In the genomic region with DNA sequence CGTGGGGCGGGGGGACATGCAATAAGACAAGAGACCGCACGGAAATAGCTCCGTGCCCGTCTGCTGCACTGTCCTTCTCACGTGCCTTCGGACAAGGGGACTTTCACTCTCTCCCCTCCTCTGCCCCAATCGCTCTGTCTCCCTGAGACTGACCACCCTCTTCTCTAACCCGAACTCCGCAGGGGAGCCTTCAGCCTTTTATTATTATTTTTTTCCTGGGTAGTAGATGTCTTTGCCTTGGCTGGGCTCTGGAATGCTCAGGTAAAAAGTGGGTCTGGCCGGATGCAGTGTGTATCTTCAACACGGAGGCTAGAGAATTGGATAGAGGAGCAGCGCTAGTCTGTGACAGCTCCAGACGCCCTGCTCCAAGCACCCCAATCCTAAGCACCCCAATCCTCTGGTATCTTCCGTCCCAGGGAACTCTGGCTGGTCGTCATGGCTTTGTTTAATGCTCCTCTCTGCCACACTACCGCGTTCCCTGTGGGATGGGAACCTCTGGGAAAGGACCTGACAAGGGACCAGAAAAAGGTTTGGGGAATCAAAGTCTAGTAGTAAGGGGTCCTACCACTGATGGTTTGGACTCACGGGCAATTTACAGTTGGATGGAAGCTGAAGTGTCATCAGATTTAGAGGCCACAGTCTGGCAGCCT, we compare ENCODE assay signal across 2 cellular contexts.
TF ChIP-seq lines count a peak whose summit lies in the region.

No MANE protein-coding gene starts in this region.

TF ChIP-seq in A549, 52 proteins besides CTCF, POLR2A, EP300 and RAD21:
- TF ChIP-seq CBX2 (IDR thresholded peaks at IDR 0.05; ENCODE audit: borderline replicate concordance, low read depth), result no peak
- no peak for TF ChIP-seq MAZ (IDR thresholded peaks at IDR 0.05; ENCODE audit: borderline replicate concordance, low read depth, low read length)
- no peak for TF ChIP-seq HEYL (CRISPR knock-in tag; IDR thresholded peaks at IDR 0.05)
- TF ChIP-seq KDM1A (IDR thresholded peaks at IDR 0.05; ENCODE audit: low read depth), result no peak
- TF ChIP-seq, protein P1, sequence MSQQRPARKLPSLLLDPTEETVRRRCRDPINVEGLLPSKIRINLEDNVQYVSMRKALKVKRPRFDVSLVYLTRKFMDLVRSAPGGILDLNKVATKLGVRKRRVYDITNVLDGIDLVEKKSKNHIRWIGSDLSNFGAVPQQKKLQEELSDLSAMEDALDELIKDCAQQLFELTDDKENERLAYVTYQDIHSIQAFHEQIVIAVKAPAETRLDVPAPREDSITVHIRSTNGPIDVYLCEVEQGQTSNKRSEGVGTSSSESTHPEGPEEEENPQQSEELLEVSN (IDR thresholded peaks at IDR 0.05; ENCODE audit: borderline replicate concordance, low read depth), result no peak
- TF ChIP-seq FOSL2 (IDR thresholded peaks at IDR 0.05), result no peak
- no peak for TF ChIP-seq FOSL2 (CRISPR knock-in tag; IDR thresholded peaks at IDR 0.05)
- no peak for TF ChIP-seq PHF8 (IDR thresholded peaks at IDR 0.05; ENCODE audit: borderline replicate concordance, low read depth)
- TF ChIP-seq, protein P2, sequence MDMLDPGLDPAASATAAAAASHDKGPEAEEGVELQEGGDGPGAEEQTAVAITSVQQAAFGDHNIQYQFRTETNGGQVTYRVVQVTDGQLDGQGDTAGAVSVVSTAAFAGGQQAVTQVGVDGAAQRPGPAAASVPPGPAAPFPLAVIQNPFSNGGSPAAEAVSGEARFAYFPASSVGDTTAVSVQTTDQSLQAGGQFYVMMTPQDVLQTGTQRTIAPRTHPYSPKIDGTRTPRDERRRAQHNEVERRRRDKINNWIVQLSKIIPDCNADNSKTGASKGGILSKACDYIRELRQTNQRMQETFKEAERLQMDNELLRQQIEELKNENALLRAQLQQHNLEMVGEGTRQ (IDR thresholded peaks at IDR 0.05), result no peak
- TF ChIP-seq CBX8 (IDR thresholded peaks at IDR 0.05), result no peak
- TF ChIP-seq, protein P3, sequence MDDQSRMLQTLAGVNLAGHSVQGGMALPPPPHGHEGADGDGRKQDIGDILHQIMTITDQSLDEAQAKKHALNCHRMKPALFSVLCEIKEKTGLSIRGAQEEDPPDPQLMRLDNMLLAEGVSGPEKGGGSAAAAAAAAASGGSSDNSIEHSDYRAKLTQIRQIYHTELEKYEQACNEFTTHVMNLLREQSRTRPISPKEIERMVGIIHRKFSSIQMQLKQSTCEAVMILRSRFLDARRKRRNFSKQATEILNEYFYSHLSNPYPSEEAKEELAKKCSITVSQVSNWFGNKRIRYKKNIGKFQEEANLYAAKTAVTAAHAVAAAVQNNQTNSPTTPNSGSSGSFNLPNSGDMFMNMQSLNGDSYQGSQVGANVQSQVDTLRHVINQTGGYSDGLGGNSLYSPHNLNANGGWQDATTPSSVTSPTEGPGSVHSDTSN (IDR thresholded peaks at IDR 0.05), result no peak
TF ChIP-seq in A549: peak in this region for 0.

TF ChIP-seq in neural cell, 6 proteins besides CTCF, POLR2A, EP300 and RAD21:
- TF ChIP-seq EZH2 (IDR thresholded peaks at IDR 0.05; ENCODE audit: borderline replicate concordance, insufficient read depth, low read length, poor library complexity, severe bottlenecking) (no peak), TAF1 (IDR thresholded peaks at IDR 0.05; ENCODE audit: low read depth) (no peak), POLR2AphosphoS5 (IDR thresholded peaks at IDR 0.05) (no peak), REST (IDR thresholded peaks at IDR 0.05; ENCODE audit: borderline replicate concordance) (no peak), MXI1 (conservative IDR thresholded peaks at IDR 0.05; ENCODE audit: poor library complexity, severe bottlenecking) (no peak), SMC3 (conservative IDR thresholded peaks at IDR 0.05; ENCODE audit: poor library complexity) (no peak)
